11 cellular contexts compared by ENCODE assay signal in the genomic region with DNA sequence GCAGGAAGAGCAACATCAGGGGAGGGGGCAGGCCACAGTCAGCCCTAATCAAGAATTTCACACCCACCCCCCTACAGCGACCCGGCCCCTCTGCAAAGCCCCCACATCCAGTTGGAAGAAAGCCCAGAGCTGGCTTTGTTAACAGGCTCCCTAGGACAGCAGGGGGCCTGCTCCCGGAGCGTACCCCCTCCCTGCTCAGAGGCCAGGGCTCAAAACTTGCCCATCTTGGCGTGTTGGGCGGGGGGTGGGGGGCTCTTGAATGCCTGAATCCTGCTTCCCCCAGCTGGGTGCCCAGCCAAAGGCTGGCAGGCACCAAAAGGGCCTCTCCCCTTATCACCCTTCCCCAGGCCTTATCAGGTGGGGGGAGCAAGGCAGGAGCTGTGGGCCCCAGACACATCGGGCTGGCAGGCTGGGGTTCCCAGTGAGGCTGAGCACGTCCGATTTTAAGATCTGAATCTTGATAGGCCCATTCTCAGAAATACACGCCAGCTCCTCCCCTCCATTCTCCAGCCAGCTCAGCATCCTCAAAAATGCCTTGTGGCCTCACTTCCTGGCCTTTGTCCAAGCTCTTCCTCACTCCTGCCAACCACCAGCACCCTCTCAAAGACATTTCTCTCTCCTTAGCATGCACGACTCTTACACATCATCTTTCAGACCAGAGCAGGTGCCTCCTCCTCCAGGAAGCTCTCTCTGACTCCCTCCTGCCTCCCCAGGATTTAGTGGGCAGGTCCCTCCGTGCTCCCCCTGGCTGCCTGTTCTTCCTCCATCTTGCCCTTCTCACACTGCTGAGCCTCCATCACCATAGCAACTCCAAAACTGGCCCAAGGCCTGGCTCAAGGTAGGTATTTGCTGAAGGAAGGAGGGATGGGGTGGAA.
DNase-seq lines count a peak whose midpoint lies in the region; ATAC-seq and TF ChIP-seq lines count a peak whose summit lies in the region.
"Had no signal": no experiment of that assay in that cellular context is flagged by ENCODE, and none has a peak within 500 bp of the region (broad histone marks: within the 10 kb centered on the region; RNA-seq: fewer than 3 reads in every experiment).

No MANE protein-coding gene starts in this region.

- H2BK120ac ChIP-seq in IMR-90 (ENCODE audit: low read depth, low read length), result 0 out of 2 replicates have a peak overlapping the region, but pooled peaks have one; percentile 4

- H3K4me3 ChIP-seq in AG09309 (ENCODE audit: control insufficient read depth, low read depth, low read length), result no peak overlapping the region
- H3K4me3 ChIP-seq in IMR-90 (ENCODE audit: insufficient read depth, low read depth, low read length), result no peak overlapping the region
- no peak overlapping the region for H3K4me3 ChIP-seq in kidney epithelial cell (ENCODE audit: low read depth, low read length)
- no peak overlapping the region for H3K4me3 ChIP-seq in spleen

- no peak overlapping the region for H3K9ac ChIP-seq in IMR-90 (ENCODE audit: low read depth, low read length)

- no peaks in the 10 kb centered on the region for H4K20me1 ChIP-seq in IMR-90 (ENCODE audit: insufficient read depth, low read length)

- dilution Hi-C loops in IMR-90 (cut with HindIII; ENCODE audit: low sequenced_read_pairs, unreplicated experiment), result no loop called here

- H2BK5ac ChIP-seq in IMR-90 (ENCODE audit: low read depth, low read length, poor library complexity, severe bottlenecking), result no peak overlapping the region

- CTCF ChIA-PET in IMR-90 (lab: Yijun Ruan, JAX), result interaction anchor here (0.5 to 1.0 kb wide), 2 partner anchors 303 to 1081 kb away, joined by 3 read pairs; no protein-coding TSS in a partner anchor

- POLR2A ChIA-PET in IMR-90 (lab: Charles Lee; ENCODE audit: unreplicated experiment), result no interaction called here

- 0 out of 2 replicates have a peak, but pooled peaks have one; percentile 5 for TF ChIP-seq RAD21 in IMR-90 (IDR thresholded peaks at IDR 0.05; ENCODE audit: low read length)

- H2AFZ ChIP-seq in IMR-90 (replicated peaks; ENCODE audit: low read length, poor library complexity), result peak overlapping the region; percentile 82

- H3K9me1 ChIP-seq in IMR-90 (ENCODE audit: insufficient read depth, low read length), result peaks cover 8% of the 10 kb centered on the region; the same call in 1 of the 2 replicates

- H3K4me2 ChIP-seq in IMR-90 (ENCODE audit: low read depth, low read length), result no peak overlapping the region

- H3K36me3 ChIP-seq in IMR-90 (ENCODE audit: control insufficient read depth, insufficient read depth, low read length) (no peaks in the 10 kb centered on the region), kidney epithelial cell (ENCODE audit: control insufficient read depth, insufficient read depth, low read length) (no peaks in the 10 kb centered on the region), spleen (no peaks in the 10 kb centered on the region)

- H3K79me1 ChIP-seq in IMR-90 (ENCODE audit: low read depth in 1 of 2, low read length in 2 of 2), result no peaks in the 10 kb centered on the region

- H3K4ac ChIP-seq in IMR-90 (ENCODE audit: low read depth, low read length), result peak overlapping the region; percentile 14; the same call in 1 of the 2 replicates

- H3K27me3 ChIP-seq in IMR-90 (ENCODE audit: control insufficient read depth, insufficient read depth, low read length) (peaks cover 28% of the 10 kb centered on the region), kidney epithelial cell (ENCODE audit: control insufficient read depth, insufficient read depth, low read length) (no peaks in the 10 kb centered on the region), spleen (replicated peaks in 1 of 7) (peaks cover 0 to 79% (median 4%) of the 10 kb centered on the region in 7 donors)

- H3K4me1 ChIP-seq in IMR-90 (ENCODE audit: control insufficient read depth, insufficient read depth, low read length), result peaks cover 18% of the 10 kb centered on the region
- H3K4me1 ChIP-seq in spleen, result no peaks in the 10 kb centered on the region

- H4K8ac ChIP-seq in IMR-90 (ENCODE audit: low read depth in 2 of 2, low read length in 2 of 2), result no peak overlapping the region

- ATAC-seq in IMR-90 (ENCODE audit: low read depth), result peak; percentile 56
- no peak for ATAC-seq in GM21423 (IDR thresholded peaks at IDR 0.05; ENCODE audit: unreplicated experiment)
- ATAC-seq in HG03442 (IDR thresholded peaks at IDR 0.05; ENCODE audit: unreplicated experiment), result no peak
- ATAC-seq: naive thymus-derived CD4-positive, alpha-beta T cell had no signal

- no peak overlapping the region for H3K14ac ChIP-seq in IMR-90 (replicated peaks; ENCODE audit: low read depth, low read length)

- H3K18ac ChIP-seq in IMR-90 (ENCODE audit: low read depth, low read length), result no peak overlapping the region; the same call in 1 of the 2 replicates

- no peak overlapping the region for H2BK20ac ChIP-seq in IMR-90 (ENCODE audit: low read depth, low read length)

- 19% methylated on average over 2 of the region's 12 CpGs; no CpG with 5 or more reads in 1 of the 2 experiments for WGBS in IMR-90 (ENCODE audit: extremely low coverage in 2 of 2, insufficient read length in 1 of 2), 2 experiments
- 12 to 28% (median 22%) methylated on average over 5 to 12 of the region's 12 CpGs for WGBS in spleen, 5 donors

- H3K23ac ChIP-seq in IMR-90 (ENCODE audit: low read depth, low read length), result no peak overlapping the region

- in situ Hi-C loops in IMR-90 (cut with MboI; ENCODE audit: low sequenced_read_pairs), result loop anchor here (10.0 kb wide), 1 partner anchor 588 kb away; no protein-coding TSS in a partner anchor

- BruUV-seq in IMR-90 (replicated peaks; lab: Mats Ljungman, UMichigan), result no TSS peak

- no peak overlapping the region for H2AK5ac ChIP-seq in IMR-90 (ENCODE audit: low read depth, low read length)

- H2BK15ac ChIP-seq in IMR-90 (ENCODE audit: low read depth, low read length), result no peak overlapping the region

- DNase-seq in AG09309 (ENCODE audit: low read depth) (peak; percentile 71), IMR-90 (peak; percentile 88), astrocyte of the hippocampus (ENCODE audit: low read depth, low spot score) (peak; percentile 96), kidney epithelial cell (ENCODE audit: low read depth) (peak; percentile 50), SKM-1 treated with dmso at 0.1 percent for 144 hours (lab: John Stamatoyannopoulos, UW; ENCODE audit: unreplicated experiment) (no peak), spleen (no peak)
- DNase-seq: activated B cell treated with CpG ODN at 0.5 μM for 24 hours; MM.1S; naive thymus-derived CD4-positive, alpha-beta T cell had no signal

- no peak overlapping the region for H2AK9ac ChIP-seq in IMR-90 (replicated peaks; ENCODE audit: low read depth, low read length, poor library complexity)

- intact Hi-C loops in IMR-90 (cut with micrococcal nuclease), result no loop called here
- intact Hi-C loops in spleen (cut with DNase I; ENCODE audit: low total_unique reads), result no loop called here

- H3K9me3 ChIP-seq in IMR-90 (ENCODE audit: control insufficient read depth, insufficient read depth, low read length), result no peaks in the 10 kb centered on the region
- H3K9me3 ChIP-seq in spleen, result no peaks in the 10 kb centered on the region

- H4K5ac ChIP-seq in IMR-90 (ENCODE audit: low read depth, low read length), result no peak overlapping the region; the same call in 1 of the 2 replicates

- H3K56ac ChIP-seq in IMR-90 (ENCODE audit: extremely low read depth, insufficient read depth, low read length), result no peak overlapping the region

- H4K91ac ChIP-seq in IMR-90 (ENCODE audit: insufficient read depth, low read depth, low read length), result no peak overlapping the region

- H3K27ac ChIP-seq in IMR-90 (ENCODE audit: insufficient read depth, low read length), result no peak overlapping the region
- H3K27ac ChIP-seq in spleen, result no peak overlapping the region

- no peak for TF ChIP-seq POLR2A in IMR-90 (IDR thresholded peaks at IDR 0.05; ENCODE audit: low read depth, low read length)
- TF ChIP-seq POLR2A in spleen (IDR thresholded peaks at IDR 0.05), result no peak

- TF ChIP-seq CTCF in AG09309 (IDR thresholded peaks at IDR 0.05; ENCODE audit: control insufficient read depth, insufficient read depth, low read depth, low read length, missing control alignments) (no peak), IMR-90 (conservative IDR thresholded peaks at IDR 0.05; ENCODE audit: low read depth, low read length) (no peak), kidney epithelial cell (IDR thresholded peaks at IDR 0.05; ENCODE audit: insufficient read depth, low read length, poor library complexity, severe bottlenecking) (no peak), spleen (IDR thresholded peaks at IDR 0.05 in 8 of 11, conservative IDR thresholded peaks at IDR 0.05 in 3 of 11) (no peak)

TF ChIP-seq in IMR-90, 13 proteins besides CTCF, POLR2A, EP300 and RAD21:
- TF ChIP-seq RCOR1 (IDR thresholded peaks at IDR 0.05; ENCODE audit: insufficient replicate concordance, low read length), result peak; percentile 60
- 0 out of 2 replicates have a peak, but pooled peaks have one; percentile 3 for TF ChIP-seq SMC3 (IDR thresholded peaks at IDR 0.05; ENCODE audit: low read depth, low read length)
- TF ChIP-seq MAFK (IDR thresholded peaks at IDR 0.05; ENCODE audit: low read depth, low read length), result peak; percentile 60
- TF ChIP-seq MXI1 (IDR thresholded peaks at IDR 0.05; ENCODE audit: borderline replicate concordance, low read depth, low read length), result no peak
- no peak for TF ChIP-seq NFE2L2 (IDR thresholded peaks at IDR 0.05; ENCODE audit: low read depth, low read length)

Comparison
In these comparisons a context has a peak if more than half of its experiments do, and no peak if none do; other contexts are left out.
1. DNase-seq: peak in AG09309 (single experiment), IMR-90 (single experiment), astrocyte of the hippocampus (single experiment) and kidney epithelial cell (single experiment); none in SKM-1 treated with dmso at 0.1 percent for 144 hours (single experiment) and spleen (single experiment).